1 cellular context compared by ENCODE assay signal in genomic region chr1:19067912-19068638, GRCh38.
TF ChIP-seq lines count a peak whose summit lies in the region.

No MANE protein-coding gene starts in this region.

TF ChIP-seq in HepG2, 621 proteins besides CTCF, POLR2A, EP300 and RAD21:
- TF ChIP-seq BRD4 (CRISPR knock-in tag; IDR thresholded peaks at IDR 0.05) = no peak
- no peak for TF ChIP-seq ZNF646 (CRISPR knock-in tag; IDR thresholded peaks at IDR 0.05)
- no peak for TF ChIP-seq POLR2AphosphoS5 (IDR thresholded peaks at IDR 0.05; ENCODE audit: low read depth, low read length)
- 0 out of 2 replicates have a peak, but pooled peaks have one; percentile 26 for TF ChIP-seq ZNF263 (CRISPR knock-in tag; IDR thresholded peaks at IDR 0.05)
- TF ChIP-seq ZNF124 (CRISPR knock-in tag; IDR thresholded peaks at IDR 0.05) = no peak
- no peak for TF ChIP-seq ATF6 (CRISPR knock-in tag; conservative IDR thresholded peaks at IDR 0.05)
- 0 out of 2 replicates have a peak, but pooled peaks have one; percentile 57 for TF ChIP-seq ZNF468 (CRISPR knock-in tag; IDR thresholded peaks at IDR 0.05)
- no peak for TF ChIP-seq ZKSCAN1 (IDR thresholded peaks at IDR 0.05; ENCODE audit: low read length)
- TF ChIP-seq NR0B2 (CRISPR knock-in tag; IDR thresholded peaks at IDR 0.05) = no peak
- TF ChIP-seq PPARG (CRISPR knock-in tag; conservative IDR thresholded peaks at IDR 0.05) = no peak
- no peak for TF ChIP-seq ARID5B (CRISPR knock-in tag; IDR thresholded peaks at IDR 0.05)
- TF ChIP-seq FLYWCH1 (CRISPR knock-in tag; IDR thresholded peaks at IDR 0.05) = no peak
- 0 out of 2 replicates have a peak, but pooled peaks have one; percentile 17 for TF ChIP-seq ZFY (CRISPR knock-in tag; IDR thresholded peaks at IDR 0.05)
- TF ChIP-seq ZBTB7B (CRISPR knock-in tag; IDR thresholded peaks at IDR 0.05) = no peak
- TF ChIP-seq ZNF280B (CRISPR knock-in tag; IDR thresholded peaks at IDR 0.05; ENCODE audit: borderline replicate concordance) = 0 out of 2 replicates have a peak, but pooled peaks have one; percentile 27
- no peak for TF ChIP-seq PAWR (CRISPR knock-in tag; IDR thresholded peaks at IDR 0.05; ENCODE audit: borderline replicate concordance)
- peak; percentile 27; the same call in 1 of the 2 replicates for TF ChIP-seq NRL (CRISPR knock-in tag; IDR thresholded peaks at IDR 0.05; ENCODE audit: borderline replicate concordance)
- no peak for TF ChIP-seq GZF1 (CRISPR knock-in tag; IDR thresholded peaks at IDR 0.05)
- TF ChIP-seq SAP130 (CRISPR knock-in tag; IDR thresholded peaks at IDR 0.05; ENCODE audit: low read depth) = no peak
- TF ChIP-seq SMARCC2 (IDR thresholded peaks at IDR 0.05) = no peak
- TF ChIP-seq ZNF281 (CRISPR knock-in tag; IDR thresholded peaks at IDR 0.05; ENCODE audit: borderline replicate concordance) = no peak
- no peak for TF ChIP-seq ZNF530 (CRISPR knock-in tag; IDR thresholded peaks at IDR 0.05; ENCODE audit: low read depth)
- peak; percentile 55; the same call in 1 of the 2 replicates for TF ChIP-seq NFKB2 (CRISPR knock-in tag; IDR thresholded peaks at IDR 0.05; ENCODE audit: borderline replicate concordance)
- no peak for TF ChIP-seq ZNF10 (CRISPR knock-in tag; IDR thresholded peaks at IDR 0.05; ENCODE audit: borderline replicate concordance, low read depth)
- TF ChIP-seq ZNF574 (CRISPR knock-in tag; IDR thresholded peaks at IDR 0.05) = 0 out of 2 replicates have a peak, but pooled peaks have one; percentile 13
- TF ChIP-seq ZNF235 (CRISPR knock-in tag; IDR thresholded peaks at IDR 0.05; ENCODE audit: borderline replicate concordance) = no peak
- TF ChIP-seq ZFP37 (CRISPR knock-in tag; IDR thresholded peaks at IDR 0.05; ENCODE audit: borderline replicate concordance) = no peak
- TF ChIP-seq MIXL1 (CRISPR knock-in tag; IDR thresholded peaks at IDR 0.05) = no peak
- no peak for TF ChIP-seq ARNT (IDR thresholded peaks at IDR 0.05)
- no peak for TF ChIP-seq ARNTL (CRISPR knock-in tag; IDR thresholded peaks at IDR 0.05)
- TF ChIP-seq HNRNPL (IDR thresholded peaks at IDR 0.05; ENCODE audit: low read depth, low read length) = peak; percentile 86
- no peak for TF ChIP-seq ZNF547 (CRISPR knock-in tag; IDR thresholded peaks at IDR 0.05)
- no peak for TF ChIP-seq HOXA9 (CRISPR knock-in tag; IDR thresholded peaks at IDR 0.05; ENCODE audit: borderline replicate concordance)
